ENCODE assay signal across 10 cellular contexts in genomic region chr4:102789317-102789717, GRCh38. TPM values are rescaled to one million over a fixed set of nuclear protein-coding genes. Genes with fewer than 3 reads are reported as not detected.
DNase-seq lines count a peak whose midpoint lies in the region; ATAC-seq, FAIRE-seq and TF ChIP-seq lines count a peak whose summit lies in the region.
"Had no signal": no experiment of that assay in that cellular context is flagged by ENCODE, and none has a peak within 500 bp of the region (broad histone marks: within the 10 kb centered on the region; RNA-seq: fewer than 3 reads in every experiment).

No MANE protein-coding gene starts in this region.

- H3K4me1 Mint-ChIP-seq in Caco-2 (ENCODE audit: low read depth, unreplicated experiment): peaks cover 7% of the 10 kb centered on the region
- H3K4me1 Mint-ChIP-seq in activated T-helper 1 cell treated with anti-CD3 and anti-CD28 coated beads, Interleukin-12 subunit alpha, Interleukin-12 subunit beta, Interleukin-2, Interleukin-4 antibody, amounts not matched to agents 30 ng/mL and 10 ng/mL and 1 ng/mL, durations not matched to agents 14 hours and 24 hours and 36 hours (ENCODE audit: low read depth): peaks cover 38% of the 10 kb centered on the region
- H3K4me1 Mint-ChIP-seq in CD8-positive, alpha-beta T cell (ENCODE audit: low read depth): peaks cover 16% of the 10 kb centered on the region
- H3K4me1 Mint-ChIP-seq: neural progenitor cell had no signal

- no peak overlapping the region for H3K27ac Mint-ChIP-seq in Caco-2 (ENCODE audit: unreplicated experiment)
- H3K27ac Mint-ChIP-seq in activated T-helper 1 cell treated with anti-CD3 and anti-CD28 coated beads, Interleukin-12 subunit alpha, Interleukin-12 subunit beta, Interleukin-2, Interleukin-4 antibody, amounts not matched to agents 30 ng/mL and 10 ng/mL and 1 ng/mL, durations not matched to agents 14 hours and 24 hours and 36 hours: peak overlapping the region; percentile 52
- no peak overlapping the region for H3K27ac Mint-ChIP-seq in CD8-positive, alpha-beta T cell
- H3K27ac Mint-ChIP-seq: neural progenitor cell had no signal

- H3K36me3 Mint-ChIP-seq in Caco-2 (ENCODE audit: insufficient read depth, unreplicated experiment): peaks cover 50% of the 10 kb centered on the region
- peaks cover 26% of the 10 kb centered on the region for H3K36me3 Mint-ChIP-seq in activated T-helper 1 cell treated with anti-CD3 and anti-CD28 coated beads, Interleukin-12 subunit alpha, Interleukin-12 subunit beta, Interleukin-2, Interleukin-4 antibody, amounts not matched to agents 30 ng/mL and 10 ng/mL and 1 ng/mL, durations not matched to agents 14 hours and 24 hours and 36 hours (ENCODE audit: low read depth)
- H3K36me3 Mint-ChIP-seq in CD8-positive, alpha-beta T cell: peaks cover 27% of the 10 kb centered on the region

- 0 out of 2 replicates have a peak, but pooled peaks cover 4% of the 10 kb centered on the region for H3K4me1 ChIP-seq in Caco-2
- H3K4me1 ChIP-seq in foreskin keratinocyte: no peaks in the 10 kb centered on the region
- H3K4me1 ChIP-seq in CD8-positive, alpha-beta T cell (ENCODE audit: insufficient read depth, low read length): no peaks in the 10 kb centered on the region
- no peaks in the 10 kb centered on the region for H3K4me1 ChIP-seq in small intestine (ENCODE audit: control insufficient read depth in 2 of 2, insufficient read depth in 1 of 2, low read depth in 1 of 2, low read length in 1 of 2)
- H3K4me1 ChIP-seq: neural progenitor cell had no signal

- H3K4me3 ChIP-seq in Caco-2 (ENCODE audit: low read depth, low read length): no peak overlapping the region
- H3K4me3 ChIP-seq in CD8-positive, alpha-beta T cell (ENCODE audit: low read depth, low read length): no peak overlapping the region
- H3K4me3 ChIP-seq in small intestine (ENCODE audit: low read depth in 1 of 2, low read length in 2 of 2): no peak overlapping the region
- H3K4me3 ChIP-seq: neural progenitor cell had no signal

- WGBS in small intestine, 3 donors: 64 to 83% (median 67%) methylated on average over 3 of the region's 3 CpGs

- no peaks in the 10 kb centered on the region for H3K27me3 ChIP-seq in Caco-2 (replicated peaks; ENCODE audit: control insufficient read depth, insufficient read depth, low read length)
- H3K27me3 ChIP-seq in foreskin keratinocyte: no peaks in the 10 kb centered on the region
- no peaks in the 10 kb centered on the region for H3K27me3 ChIP-seq in CD8-positive, alpha-beta T cell (ENCODE audit: insufficient read depth, low read length)
- H3K27me3 ChIP-seq in small intestine (ENCODE audit: control insufficient read depth in 2 of 2, insufficient read depth in 2 of 2, low read length in 2 of 2): no peaks in the 10 kb centered on the region
- H3K27me3 ChIP-seq: neural progenitor cell had no signal

- no peaks in the 10 kb centered on the region for H3K9me3 Mint-ChIP-seq in Caco-2 (ENCODE audit: unreplicated experiment)
- no peaks in the 10 kb centered on the region for H3K9me3 Mint-ChIP-seq in activated T-helper 1 cell treated with anti-CD3 and anti-CD28 coated beads, Interleukin-12 subunit alpha, Interleukin-12 subunit beta, Interleukin-2, Interleukin-4 antibody, amounts not matched to agents 30 ng/mL and 10 ng/mL and 1 ng/mL, durations not matched to agents 14 hours and 24 hours and 36 hours
- H3K9me3 Mint-ChIP-seq in CD8-positive, alpha-beta T cell: peaks cover 30% of the 10 kb centered on the region

- peak; percentile 41 for ATAC-seq in foreskin keratinocyte
- ATAC-seq in CD8-positive, alpha-beta T cell: no peak

- H3K27me3 Mint-ChIP-seq in Caco-2 (ENCODE audit: insufficient read depth, unreplicated experiment): no peaks in the 10 kb centered on the region
- no peaks in the 10 kb centered on the region for H3K27me3 Mint-ChIP-seq in activated T-helper 1 cell treated with anti-CD3 and anti-CD28 coated beads, Interleukin-12 subunit alpha, Interleukin-12 subunit beta, Interleukin-2, Interleukin-4 antibody, amounts not matched to agents 30 ng/mL and 10 ng/mL and 1 ng/mL, durations not matched to agents 14 hours and 24 hours and 36 hours (ENCODE audit: insufficient read depth)
- H3K27me3 Mint-ChIP-seq in CD8-positive, alpha-beta T cell (ENCODE audit: low read depth): no peaks in the 10 kb centered on the region

- no peak overlapping the region for H3K4me3 Mint-ChIP-seq in Caco-2 (ENCODE audit: unreplicated experiment)
- H3K4me3 Mint-ChIP-seq in activated T-helper 1 cell treated with anti-CD3 and anti-CD28 coated beads, Interleukin-12 subunit alpha, Interleukin-12 subunit beta, Interleukin-2, Interleukin-4 antibody, amounts not matched to agents 30 ng/mL and 10 ng/mL and 1 ng/mL, durations not matched to agents 14 hours and 24 hours and 36 hours: no peak overlapping the region
- H3K4me3 Mint-ChIP-seq in CD8-positive, alpha-beta T cell: no peak overlapping the region
- H3K4me3 Mint-ChIP-seq: neural progenitor cell had no signal

- POLR2A ChIA-PET in Caco-2 (lab: Charles Lee): no interaction called here
- POLR2A ChIA-PET in CD8-positive, alpha-beta T cell (lab: Charles Lee): interaction anchor here (0.6 to 0.7 kb wide), 2 partner anchors 17 to 39 kb away, joined by 3 read pairs; no protein-coding TSS in a partner anchor
- POLR2A ChIA-PET in HEK293T (lab: Yijun Ruan, JAX): no interaction called here

- CTCF ChIA-PET in Caco-2 (lab: Charles Lee) (no interaction called here), HEK293T (lab: Yijun Ruan, JAX) (no interaction called here)
- CTCF ChIA-PET in CD8-positive, alpha-beta T cell (lab: Charles Lee): interaction anchor here (1.1 kb wide), 1 partner anchor 28 kb away, joined by 3 read pairs; no protein-coding TSS in a partner anchor

- DNase-seq in Caco-2 (no peak), HCEC 1CT (peak; percentile 19), foreskin keratinocyte (peak; percentile 27 to 60), small intestine (no peak), HEK293T (ENCODE audit: extremely low spot score) (no peak)
- no peak for DNase-seq in activated T-helper 1 cell treated with anti-CD3 and anti-CD28 coated beads, Interleukin-12 subunit alpha, Interleukin-12 subunit beta, Interleukin-2, Interleukin-4 antibody, amounts not matched to agents 30 ng/mL and 10 ng/mL and 1 ng/mL, durations not matched to agents 14 hours and 24 hours and 36 hours (ENCODE audit: low spot score)
- DNase-seq in CD8-positive, alpha-beta T cell: no peak
- no peak for DNase-seq in stimulated activated naive CD4-positive, alpha-beta T cell treated with Interleukin-2 at 50 U/mL for 16 hours (lab: John Stamatoyannopoulos, UW)
- DNase-seq: activated CD4-positive, alpha-beta T cell treated with anti-CD3 and anti-CD28 coated beads for 4 hours had no signal

- H3K36me3 ChIP-seq in Caco-2 (ENCODE audit: control insufficient read depth, insufficient read depth, low read length) (no peaks in the 10 kb centered on the region), small intestine (ENCODE audit: control insufficient read depth in 2 of 2, insufficient read depth in 2 of 2, low read length in 2 of 2) (peaks cover 0 to 3% of the 10 kb centered on the region in 2 donors)
- no peaks in the 10 kb centered on the region for H3K36me3 ChIP-seq in CD8-positive, alpha-beta T cell (ENCODE audit: insufficient read depth, low read length)
- H3K36me3 ChIP-seq: neural progenitor cell had no signal

- H3K9me3 ChIP-seq in Caco-2 (peaks cover 4% of the 10 kb centered on the region; the same call in 1 of the 2 replicates), small intestine (ENCODE audit: control insufficient read depth, low read depth) (no peaks in the 10 kb centered on the region)
- no peaks in the 10 kb centered on the region for H3K9me3 ChIP-seq in CD8-positive, alpha-beta T cell (ENCODE audit: low read length)

- TF ChIP-seq CTCF in Caco-2 (IDR thresholded peaks at IDR 0.05; ENCODE audit: insufficient read depth in 1 of 2, low read depth in 1 of 2, low read length in 1 of 2, severe bottlenecking in 1 of 2, unreplicated experiment in 1 of 2): no peak
- no peak for TF ChIP-seq CTCF in foreskin keratinocyte (conservative IDR thresholded peaks at IDR 0.05)
- TF ChIP-seq CTCF in CD8-positive, alpha-beta T cell (IDR thresholded peaks at IDR 0.05): no peak

- intact Hi-C loops in Caco-2 (cut with micrococcal nuclease; ENCODE audit: unreplicated experiment): loop anchor here (2.0 kb wide), 1 partner anchor 29 kb away; the partner anchor contains the start of gene MANBA
- intact Hi-C loops in activated T-helper 1 cell treated with anti-CD3 and anti-CD28 coated beads, Interleukin-12 subunit alpha, Interleukin-12 subunit beta, Interleukin-2, Interleukin-4 antibody, amounts not matched to agents 30 ng/mL and 10 ng/mL and 1 ng/mL, durations not matched to agents 14 hours and 24 hours and 36 hours (cut with micrococcal nuclease): loop anchor here (1.0 kb wide), 1 partner anchor 29 kb away; the partner anchor contains the start of gene MANBA
- intact Hi-C loops in CD8-positive, alpha-beta T cell (cut with DNase I, micrococcal nuclease): no loop called here

- BruUV-seq in Caco-2 (replicated peaks; lab: Mats Ljungman, UMichigan): TSS peak; percentile 3

- FAIRE-seq in small intestine (lab: Jason Lieb, UNC): no peak

- H3K27ac ChIP-seq in foreskin keratinocyte (no peak overlapping the region), small intestine (ENCODE audit: low read depth in 1 of 2, low read length in 1 of 2) (no peak overlapping the region)
- no peak overlapping the region for H3K27ac ChIP-seq in CD8-positive, alpha-beta T cell (ENCODE audit: low read depth, low read length)
- H3K27ac ChIP-seq: neural progenitor cell had no signal

TF ChIP-seq in HEK293T, 16 proteins besides CTCF, POLR2A, EP300 and RAD21:
- TF ChIP-seq SP1 (IDR thresholded peaks at IDR 0.05) (no peak), ZNF384 (IDR thresholded peaks at IDR 0.05) (no peak), HDGF (IDR thresholded peaks at IDR 0.05; ENCODE audit: borderline replicate concordance) (no peak), NFRKB (IDR thresholded peaks at IDR 0.05) (no peak), L3MBTL2 (conservative IDR thresholded peaks at IDR 0.05) (no peak)

RNA-seq across cellular contexts. Expression of gene MANBA, which starts 28.5 kb away (rescaled TPM):
- total RNA-seq in Caco-2 (2022): 52.1 and 53.5 TPM in 2 replicates
- 7.5 and 8.0 TPM in 2 replicates for total RNA-seq in activated T-helper 1 cell treated with anti-CD3 and anti-CD28 coated beads, Interleukin-12 subunit alpha, Interleukin-12 subunit beta, Interleukin-2, Interleukin-4 antibody, amounts not matched to agents 30 ng/mL and 10 ng/mL and 1 ng/mL, durations not matched to agents 14 hours and 24 hours and 36 hours
- total RNA-seq in foreskin keratinocyte: 9.8 and 18.7 TPM in 2 replicates
- polyA plus RNA-seq in foreskin keratinocyte: 6.4 and 9.1 TPM in 2 replicates
- total RNA-seq in CD8-positive, alpha-beta T cell: 10 to 100 TPM; 22.5 to 24.1 TPM
- 10 to 100 TPM in 1 of 3 donors, 1 to 10 TPM in 2; 4.7 to 11.7 (median 4.9) TPM for polyA plus RNA-seq in small intestine

RNA-seq across cellular contexts. Expression of gene UBE2D3, which starts 38.0 kb away (rescaled TPM):
- total RNA-seq in Caco-2 (2022) (294 and 305 TPM in 2 replicates), foreskin keratinocyte (353 and 362 TPM in 2 replicates)
- 480 and 507 TPM in 2 replicates for total RNA-seq in activated T-helper 1 cell treated with anti-CD3 and anti-CD28 coated beads, Interleukin-12 subunit alpha, Interleukin-12 subunit beta, Interleukin-2, Interleukin-4 antibody, amounts not matched to agents 30 ng/mL and 10 ng/mL and 1 ng/mL, durations not matched to agents 14 hours and 24 hours and 36 hours
- polyA plus RNA-seq in foreskin keratinocyte (214 and 244 TPM in 2 replicates), small intestine (100 to 1,000 TPM; 173 to 249 (median 232) TPM)
- total RNA-seq in CD8-positive, alpha-beta T cell: 100 to 1,000 TPM; 752 to 758 TPM

Comparison
In these comparisons a context has a peak if more than half of its experiments do, and no peak if none do; other contexts are left out.
1. DNase-seq: peak in HCEC 1CT (single experiment) and foreskin keratinocyte (2 of 2); none in Caco-2 (0 of 2), activated T-helper 1 cell treated with anti-CD3 and anti-CD28 coated beads, Interleukin-12 subunit alpha, Interleukin-12 subunit beta, Interleukin-2, Interleukin-4 antibody, amounts not matched to agents 30 ng/mL and 10 ng/mL and 1 ng/mL, durations not matched to agents 14 hours and 24 hours and 36 hours (single experiment), CD8-positive, alpha-beta T cell (0 of 7), small intestine (single experiment), stimulated activated naive CD4-positive, alpha-beta T cell treated with Interleukin-2 at 50 U/mL for 16 hours (single experiment) and HEK293T (single experiment).
2. intact Hi-C loops: an anchor here in Caco-2 (2.0 kb wide) and activated T-helper 1 cell treated with anti-CD3 and anti-CD28 coated beads, Interleukin-12 subunit alpha, Interleukin-12 subunit beta, Interleukin-2, Interleukin-4 antibody, amounts not matched to agents 30 ng/mL and 10 ng/mL and 1 ng/mL, durations not matched to agents 14 hours and 24 hours and 36 hours (1.0 kb wide); none called in CD8-positive, alpha-beta T cell.